Comparison of ENCODE assay signal across 8 cellular contexts in the genomic region with DNA sequence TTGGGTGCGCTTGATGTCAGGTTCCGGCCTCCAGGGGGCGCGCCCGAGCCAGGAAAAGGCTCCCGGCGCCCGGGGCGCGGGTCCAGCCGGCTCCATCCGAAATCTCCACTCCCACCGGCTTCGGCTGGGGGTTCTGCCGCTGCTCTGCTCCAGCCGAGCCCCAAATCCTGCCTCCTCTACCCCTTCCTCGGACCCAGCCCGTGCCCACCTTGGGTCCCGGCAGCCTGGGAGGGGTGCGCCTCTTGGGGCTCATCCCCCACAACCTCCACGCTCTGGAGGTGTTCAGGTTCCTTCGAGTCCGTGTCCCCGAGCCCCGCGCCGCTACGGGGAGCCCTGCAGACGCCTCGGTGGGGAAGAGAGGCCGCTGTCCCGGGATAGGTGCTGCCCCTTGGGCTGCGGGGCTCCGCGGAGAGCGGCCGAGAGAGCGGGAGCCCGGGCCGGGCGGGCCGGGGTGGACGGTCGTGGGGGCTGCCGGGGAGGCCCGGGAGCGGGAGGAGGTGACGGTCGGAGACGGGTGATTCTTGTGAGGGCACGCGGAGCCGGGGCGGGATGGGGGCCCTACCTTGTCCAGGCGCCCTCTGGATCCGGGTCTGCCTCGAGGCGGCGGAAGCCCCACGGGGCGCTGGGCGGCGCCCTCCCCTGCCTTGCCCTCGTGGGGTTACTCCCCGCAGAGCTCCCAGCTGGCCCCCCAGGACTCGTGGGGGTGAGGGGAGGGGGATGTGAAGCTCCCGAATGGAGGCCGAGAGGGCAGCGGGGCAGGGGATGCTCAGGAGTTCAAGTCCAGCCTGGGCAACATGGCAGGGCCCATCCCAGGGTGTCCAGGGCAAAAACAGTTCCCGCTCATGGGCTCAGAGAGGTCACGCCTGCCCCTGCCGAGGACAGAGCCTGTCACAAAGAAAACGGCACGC. TPM values are rescaled to one million over a fixed set of nuclear protein-coding genes. Genes with fewer than 3 reads are reported as not detected.
A peak's percentile ranks its signal among the peaks of the same experiment; 100 is the strongest.
DNase-seq lines count a peak whose midpoint lies in the region; ATAC-seq and TF ChIP-seq lines count a peak whose summit lies in the region.

No MANE protein-coding gene starts in this region.

- H3K4me1 ChIP-seq in SK-N-SH (ENCODE audit: control insufficient read depth in 1 of 2, insufficient read depth in 2 of 2, low read depth in 1 of 2, low read length in 1 of 2) (no peaks in the 10 kb centered on the region; a peak in 1 of 4 replicates), upper lobe of right lung (peaks cover 3% of the 10 kb centered on the region)

- H3K27ac ChIP-seq in SK-N-SH (ENCODE audit: low read depth in 2 of 2, low read length in 1 of 2) (no peak overlapping the region), upper lobe of right lung (peak overlapping the region; percentile 17)

- H3K4me1 Mint-ChIP-seq in activated naive CD8-positive, alpha-beta T cell (ENCODE audit: low read depth), result no peaks in the 10 kb centered on the region

- peak overlapping the region; percentile 82; the same call in 1 of the 2 replicates for H2AFZ ChIP-seq in SK-N-SH (ENCODE audit: low read depth)

- no peaks in the 10 kb centered on the region for H4K20me1 ChIP-seq in SK-N-SH (ENCODE audit: insufficient read depth)

- intact Hi-C loops in left cardiac atrium (cut with DNase I), result loop anchor here in 1 of 2 donors (10.0 kb wide), 1 partner anchor 132 kb away; no protein-coding TSS in a partner anchor
- intact Hi-C loops in posterior vena cava (cut with DNase I), result loop anchor here in 1 of 2 donors (10.0 kb wide), 1 partner anchor 132 kb away; no protein-coding TSS in a partner anchor
- intact Hi-C loops in upper lobe of right lung (cut with DNase I), result no loop called here

- no peaks in the 10 kb centered on the region for H3K27me3 Mint-ChIP-seq in activated naive CD8-positive, alpha-beta T cell

- 44% methylated on average over 6 of the region's 74 CpGs for WGBS in SK-N-SH (ENCODE audit: low lambda C conversion rate)

- peak overlapping the region; percentile 46; the same call in 1 of the 2 replicates for H3K9ac ChIP-seq in SK-N-SH

- no peaks in the 10 kb centered on the region for H3K9me2 ChIP-seq in SK-N-SH

- H3K9me3 ChIP-seq in SK-N-SH (no peaks in the 10 kb centered on the region), upper lobe of right lung (no peaks in the 10 kb centered on the region)

- H3K27me3 ChIP-seq in SK-N-SH (ENCODE audit: insufficient read depth), result no peaks in the 10 kb centered on the region
- H3K27me3 ChIP-seq in upper lobe of right lung, result no peaks in the 10 kb centered on the region

- no peak for TF ChIP-seq EP300 in SK-N-SH (IDR thresholded peaks at IDR 0.05; ENCODE audit: borderline replicate concordance in 1 of 2, low read depth in 1 of 2, low read length in 1 of 2)

- DNase-seq in GM03348 (ENCODE audit: low spot score), result peak; percentile 92
- peak in 60 of 76 experiments; percentile 19 to 76 (median 56) for DNase-seq in HUDEP-2 (lab: John Stamatoyannopoulos, UW; ENCODE audit: unreplicated experiment in 76 of 76)
- peak; percentile 88 for DNase-seq in SK-N-SH
- peak; percentile 90 for DNase-seq in left cardiac atrium
- DNase-seq in posterior vena cava (ENCODE audit: low spot score), result peak; percentile 95
- peak; percentile 89 for DNase-seq in upper lobe of right lung

- H3K27ac Mint-ChIP-seq in activated naive CD8-positive, alpha-beta T cell, result no peak overlapping the region

- H3F3A ChIP-seq in SK-N-SH (replicated peaks; ENCODE audit: insufficient read depth), result no peaks in the 10 kb centered on the region

- peak overlapping the region; percentile 78 for H3K4me2 ChIP-seq in SK-N-SH

- CTCF ChIA-PET in SK-N-SH (lab: Yijun Ruan, JAX), result interaction anchor here (1.0 to 2.3 kb wide), 5 partner anchors 9 to 205 kb away, joined by 3 to 8 read pairs (median 3); no protein-coding TSS in a partner anchor

- no peaks in the 10 kb centered on the region for H3K9me3 Mint-ChIP-seq in activated naive CD8-positive, alpha-beta T cell (ENCODE audit: low read depth)

- H3K4me3 Mint-ChIP-seq in activated naive CD8-positive, alpha-beta T cell, result peak overlapping the region; percentile 66

- no peaks in the 10 kb centered on the region for H3K79me2 ChIP-seq in SK-N-SH (ENCODE audit: insufficient read depth)

- TF ChIP-seq CTCF in SK-N-SH (IDR thresholded peaks at IDR 0.05), result peak; percentile 69
- TF ChIP-seq CTCF in upper lobe of right lung (IDR thresholded peaks at IDR 0.05), result peak; percentile 78

- H3K36me3 Mint-ChIP-seq in activated naive CD8-positive, alpha-beta T cell, result no peaks in the 10 kb centered on the region

- peak overlapping the region; percentile 45 to 54 for H3K4me3 ChIP-seq in SK-N-SH (ENCODE audit: low read depth in 2 of 2, low read length in 1 of 2)
- H3K4me3 ChIP-seq in upper lobe of right lung, result peak overlapping the region; percentile 56

- POLR2A ChIA-PET in SK-N-SH (lab: Yijun Ruan, JAX), result no interaction called here

- H3K36me3 ChIP-seq in SK-N-SH (replicated peaks in 1 of 2; ENCODE audit: control insufficient read depth in 1 of 2, insufficient read depth in 2 of 2, low read length in 1 of 2) (no peaks in the 10 kb centered on the region), upper lobe of right lung (no peaks in the 10 kb centered on the region)

- peak; percentile 95 to 97 for ATAC-seq in left cardiac atrium
- peak; percentile 95 for ATAC-seq in upper lobe of right lung
- ATAC-seq in HG03196 (IDR thresholded peaks at IDR 0.05; ENCODE audit: unreplicated experiment), result no peak

- TF ChIP-seq RAD21 in SK-N-SH (IDR thresholded peaks at IDR 0.05; ENCODE audit: low read length), result peak; percentile 67

TF ChIP-seq in SK-N-SH, 30 proteins besides CTCF, POLR2A, EP300 and RAD21:
- TF ChIP-seq JUND (IDR thresholded peaks at IDR 0.05) (no peak), SMC3 (IDR thresholded peaks at IDR 0.05; ENCODE audit: low read depth, low read length) (peak; percentile 54)

RNA-seq across cellular contexts. Expression of gene CYB5R3, which starts 13.2 kb away (rescaled TPM):
- polyA plus RNA-seq in SK-N-SH (2012; rRNA removed), result 86.8 and 106 TPM in 2 replicates
- polyA plus RNA-seq in SK-N-SH (2012; cell fraction: cytosol; rRNA removed), result 56.6 and 75.2 TPM in 2 replicates
- polyA plus RNA-seq in SK-N-SH (2012; cell fraction: nucleus; rRNA removed), result 58.9 and 65.5 TPM in 2 replicates
- total RNA-seq in left cardiac atrium (100 to 1,000 TPM; 295 to 306 TPM), posterior vena cava (100 to 1,000 TPM; 443 to 468 TPM), upper lobe of right lung (251 TPM)

RNA-seq across cellular contexts. Expression of gene ATP5MGL, which starts 22.0 kb away (rescaled TPM):
- polyA plus RNA-seq in SK-N-SH (2012; rRNA removed), result not detected in 2 replicates
- not detected in 2 replicates for polyA plus RNA-seq in SK-N-SH (2012; cell fraction: cytosol; rRNA removed)
- 0.07 TPM in 1 of 2 replicates, not detected in the other for polyA plus RNA-seq in SK-N-SH (2012; cell fraction: nucleus; rRNA removed)
- total RNA-seq in left cardiac atrium (under 1 TPM; 0.42 to 0.77 TPM), posterior vena cava (1 to 10 TPM in 1 of 2 donors, under 1 TPM in 1; 0.56 to 2.0 TPM), upper lobe of right lung (1.0 TPM)

RNA-seq across cellular contexts. Expression of gene POLDIP3, which starts 47.7 kb away (rescaled TPM):
- 18.8 and 21.6 TPM in 2 replicates for polyA plus RNA-seq in SK-N-SH (2012; rRNA removed)
- 13.3 and 16.1 TPM in 2 replicates for polyA plus RNA-seq in SK-N-SH (2012; cell fraction: cytosol; rRNA removed)
- 29.7 and 30.3 TPM in 2 replicates for polyA plus RNA-seq in SK-N-SH (2012; cell fraction: nucleus; rRNA removed)
- total RNA-seq in left cardiac atrium, result 10 to 100 TPM; 32.5 to 34.7 TPM
- total RNA-seq in posterior vena cava, result 10 to 100 TPM; 42.8 to 47.5 TPM
- total RNA-seq in upper lobe of right lung, result 66.9 TPM

RNA-seq across cellular contexts. Expression of gene A4GALT, which starts 58.3 kb away (rescaled TPM):
- polyA plus RNA-seq in SK-N-SH (2012; rRNA removed), result 5.2 and 9.5 TPM in 2 replicates
- polyA plus RNA-seq in SK-N-SH (2012; cell fraction: cytosol; rRNA removed), result 5.3 and 6.8 TPM in 2 replicates
- 6.1 and 6.4 TPM in 2 replicates for polyA plus RNA-seq in SK-N-SH (2012; cell fraction: nucleus; rRNA removed)
- total RNA-seq in left cardiac atrium (100 to 1,000 TPM in 1 of 2 donors, 10 to 100 TPM in 1; 56.0 to 108 TPM), posterior vena cava (10 to 100 TPM; 42.2 to 59.8 TPM), upper lobe of right lung (25.7 TPM)
